In genomic region chr14:61557262-61557661, GRCh38 we compare ENCODE assay signal across 29 cellular contexts.
DNase-seq lines count a peak whose midpoint lies in the region; ATAC-seq and TF ChIP-seq lines count a peak whose summit lies in the region.
"Had no signal": no experiment of that assay in that cellular context is flagged by ENCODE, and none has a peak within 500 bp of the region (broad histone marks: within the 10 kb centered on the region; RNA-seq: fewer than 3 reads in every experiment).

No MANE protein-coding gene starts in this region.

- H3K27me3 ChIP-seq in mesenchymal stem cell (ENCODE audit: control insufficient read depth in 1 of 2, insufficient read depth in 1 of 2, low read length in 2 of 2) = no peaks in the 10 kb centered on the region
- H3K27me3 ChIP-seq: body of pancreas, stomach had no signal

- peak overlapping the region; percentile 14 to 29 for H2BK12ac ChIP-seq in mesenchymal stem cell (ENCODE audit: low read length in 2 of 2)

- no peaks in the 10 kb centered on the region for H3K36me3 ChIP-seq in mesenchymal stem cell (ENCODE audit: control insufficient read depth in 1 of 2, insufficient read depth in 2 of 2, low read depth in 1 of 2, low read length in 2 of 2)
- H3K36me3 ChIP-seq: lower lobe of right lung, stomach had no signal

- peaks cover 6% of the 10 kb centered on the region for H3K79me1 ChIP-seq in mesenchymal stem cell (replicated peaks; ENCODE audit: low read length, poor library complexity, severe bottlenecking)

- no peak for TF ChIP-seq CTCF in VCaP (conservative IDR thresholded peaks at IDR 0.05)

- H3K27ac Mint-ChIP-seq in activated naive CD8-positive, alpha-beta T cell treated with anti-CD3 and anti-CD28 coated beads, Interleukin-2, amount 10 ng/mL, durations not matched to agents 7 days and 5 days = peak overlapping the region; percentile 67
- H3K27ac Mint-ChIP-seq in activated naive CD8-positive, alpha-beta T cell treated with anti-CD3 and anti-CD28 coated beads for 36 hours = no peak overlapping the region
- H3K27ac Mint-ChIP-seq: activated naive CD4-positive, alpha-beta T cell treated with anti-CD3 and anti-CD28 coated beads, Interleukin-2, amount 50 U/mL, for 24 hours; H9; type B pancreatic cell had no signal

- no peaks in the 10 kb centered on the region for H3K9me3 Mint-ChIP-seq in activated naive CD8-positive, alpha-beta T cell treated with anti-CD3 and anti-CD28 coated beads, Interleukin-2, amount 10 ng/mL, durations not matched to agents 7 days and 5 days
- peaks cover 3% of the 10 kb centered on the region for H3K9me3 Mint-ChIP-seq in activated naive CD8-positive, alpha-beta T cell treated with anti-CD3 and anti-CD28 coated beads for 36 hours
- H3K9me3 Mint-ChIP-seq: activated naive CD4-positive, alpha-beta T cell treated with anti-CD3 and anti-CD28 coated beads, Interleukin-2, amount 50 U/mL, for 24 hours; H9; type B pancreatic cell had no signal

- DNase-seq in activated naive CD8-positive, alpha-beta T cell treated with anti-CD3 and anti-CD28 coated beads, Interleukin-2, amount 10 ng/mL, durations not matched to agents 7 days and 5 days = no peak
- no peak for DNase-seq in activated naive CD8-positive, alpha-beta T cell treated with anti-CD3 and anti-CD28 coated beads for 36 hours
- DNase-seq in mesenchymal stem cell = no peak
- DNase-seq in DMS114 treated with DMSO at 0.1 percent for 48 hours (lab: John Stamatoyannopoulos, UW; ENCODE audit: unreplicated experiment) = no peak
- DNase-seq in sciatic nerve (ENCODE audit: low spot score) = no peak
- DNase-seq in UCSD-AML1 (lab: John Stamatoyannopoulos, UW; ENCODE audit: unreplicated experiment) = no peak
- no peak for DNase-seq in NCI-H2196 (lab: John Stamatoyannopoulos, UW; ENCODE audit: unreplicated experiment)
- DNase-seq: ACHN; activated CD8-positive, alpha-beta memory T cell treated with anti-CD3 and anti-CD28 coated beads for 24 hours; body of pancreas; effector CD4-positive, alpha-beta T cell; GDM1; H9; hypothalamus; lower lobe of right lung; NCI-H2107; NCI-H510A treated with DMSO at 0.1 percent for 48 hours; nucleus accumbens; SK-N-SH; stimulated activated CD4-positive, alpha-beta T cell treated with anti-CD3 and anti-CD28 coated beads, Interleukin-4, amount 100 ng/mL, for 1 hour; stomach; T-helper 9 cell had no signal

- H2BK15ac ChIP-seq in mesenchymal stem cell (ENCODE audit: low read depth, poor library complexity, severe bottlenecking) = no peak overlapping the region

- peak overlapping the region in 1 of 2 experiments; percentile 2 for H3K4me3 ChIP-seq in mesenchymal stem cell (ENCODE audit: insufficient read depth in 1 of 2, low read depth in 1 of 2, low read length in 2 of 2)
- H3K4me3 ChIP-seq: body of pancreas, lower lobe of right lung, stomach had no signal

- WGBS in mesenchymal stem cell = 92% methylated on average over 2 of the region's 2 CpGs

- H3K27me3 Mint-ChIP-seq in activated naive CD8-positive, alpha-beta T cell treated with anti-CD3 and anti-CD28 coated beads, Interleukin-2, amount 10 ng/mL, durations not matched to agents 7 days and 5 days = no peaks in the 10 kb centered on the region
- H3K27me3 Mint-ChIP-seq in activated naive CD8-positive, alpha-beta T cell treated with anti-CD3 and anti-CD28 coated beads for 36 hours = no peaks in the 10 kb centered on the region
- H3K27me3 Mint-ChIP-seq: activated naive CD4-positive, alpha-beta T cell treated with anti-CD3 and anti-CD28 coated beads, Interleukin-2, amount 50 U/mL, for 24 hours; type B pancreatic cell had no signal

- H3K4me1 Mint-ChIP-seq in activated naive CD8-positive, alpha-beta T cell treated with anti-CD3 and anti-CD28 coated beads, Interleukin-2, amount 10 ng/mL, durations not matched to agents 7 days and 5 days = peaks cover 51% of the 10 kb centered on the region
- H3K4me1 Mint-ChIP-seq in activated naive CD8-positive, alpha-beta T cell treated with anti-CD3 and anti-CD28 coated beads for 36 hours = peaks cover 44% of the 10 kb centered on the region

- H3K23ac ChIP-seq in mesenchymal stem cell (ENCODE audit: low read length in 2 of 2) = no peak overlapping the region

- peak; percentile 28 for ATAC-seq in activated naive CD8-positive, alpha-beta T cell treated with anti-CD3 and anti-CD28 coated beads, Interleukin-2, amount 10 ng/mL, durations not matched to agents 7 days and 5 days (ENCODE audit: low read depth)
- ATAC-seq in sciatic nerve = no peak
- ATAC-seq: body of pancreas, HepG2, lower lobe of right lung had no signal

- no peaks in the 10 kb centered on the region for H3K9me3 ChIP-seq in mesenchymal stem cell (ENCODE audit: control insufficient read depth, low read length)
- H3K9me3 ChIP-seq: body of pancreas, lower lobe of right lung, SK-N-SH, stomach had no signal

- H3K4me2 ChIP-seq in mesenchymal stem cell (ENCODE audit: low read length, poor library complexity, severe bottlenecking) = no peak overlapping the region
- H3K4me2 ChIP-seq: SK-N-SH had no signal

- H3K18ac ChIP-seq in mesenchymal stem cell (ENCODE audit: low read depth in 1 of 2, low read length in 2 of 2) = peak overlapping the region in 1 of 2 experiments; percentile 26

- no peak overlapping the region for H2BK120ac ChIP-seq in mesenchymal stem cell (ENCODE audit: low read depth, low read length)

- H3K4ac ChIP-seq in mesenchymal stem cell (ENCODE audit: low read depth in 1 of 2, low read length in 2 of 2) = no peak overlapping the region

- peak overlapping the region; percentile 75 for H2AK5ac ChIP-seq in mesenchymal stem cell (ENCODE audit: low read length, severe bottlenecking)

- H4K8ac ChIP-seq in mesenchymal stem cell (ENCODE audit: low read length) = no peak overlapping the region

- H3K36me3 Mint-ChIP-seq in activated naive CD8-positive, alpha-beta T cell treated with anti-CD3 and anti-CD28 coated beads, Interleukin-2, amount 10 ng/mL, durations not matched to agents 7 days and 5 days = peaks cover 35% of the 10 kb centered on the region
- peaks cover 37% of the 10 kb centered on the region for H3K36me3 Mint-ChIP-seq in activated naive CD8-positive, alpha-beta T cell treated with anti-CD3 and anti-CD28 coated beads for 36 hours
- H3K36me3 Mint-ChIP-seq: type B pancreatic cell had no signal

- no peak overlapping the region for H4K91ac ChIP-seq in mesenchymal stem cell (ENCODE audit: low read length)

- intact Hi-C loops in sciatic nerve (cut with DNase I) = no loop called here

- POLR2A ChIA-PET in activated naive CD8-positive, alpha-beta T cell treated with anti-CD3 and anti-CD28 coated beads, Interleukin-2, amount 10 ng/mL, durations not matched to agents 7 days and 5 days (lab: Charles Lee) = interaction anchor here (0.5 to 1.9 kb wide), 3 partner anchors 11 to 153 kb away, joined by 6 to 8 read pairs (median 7); no protein-coding TSS in a partner anchor

- H3K27ac ChIP-seq in VCaP (peak overlapping the region; percentile 96), mesenchymal stem cell (ENCODE audit: low read length, poor library complexity, severe bottlenecking) (peak overlapping the region; percentile 98)
- H3K27ac ChIP-seq: C4-2B, HL-60, lower lobe of right lung, RWPE1 had no signal

- H3K4me3 Mint-ChIP-seq in activated naive CD8-positive, alpha-beta T cell treated with anti-CD3 and anti-CD28 coated beads, Interleukin-2, amount 10 ng/mL, durations not matched to agents 7 days and 5 days = peak overlapping the region; percentile 4
- no peak overlapping the region for H3K4me3 Mint-ChIP-seq in activated naive CD8-positive, alpha-beta T cell treated with anti-CD3 and anti-CD28 coated beads for 36 hours
- H3K4me3 Mint-ChIP-seq: activated naive CD4-positive, alpha-beta T cell treated with anti-CD3 and anti-CD28 coated beads, Interleukin-2, amount 50 U/mL, for 24 hours; H9; type B pancreatic cell had no signal

- H3K14ac ChIP-seq in mesenchymal stem cell (ENCODE audit: low read length in 2 of 2) = no peak overlapping the region

- H3K9ac ChIP-seq in mesenchymal stem cell (ENCODE audit: low read length) = peak overlapping the region; percentile 8
- H3K9ac ChIP-seq: SK-N-SH had no signal

- H2AFZ ChIP-seq in mesenchymal stem cell (ENCODE audit: low read depth, low read length) = no peak overlapping the region

- H2BK5ac ChIP-seq in mesenchymal stem cell (ENCODE audit: low read depth, low read length, poor library complexity, severe bottlenecking) = peak overlapping the region; percentile 45

- H3K4me1 ChIP-seq in mesenchymal stem cell (ENCODE audit: control insufficient read depth, insufficient read depth, low read depth, low read length) = peaks cover 31% of the 10 kb centered on the region
